In the genomic region with DNA sequence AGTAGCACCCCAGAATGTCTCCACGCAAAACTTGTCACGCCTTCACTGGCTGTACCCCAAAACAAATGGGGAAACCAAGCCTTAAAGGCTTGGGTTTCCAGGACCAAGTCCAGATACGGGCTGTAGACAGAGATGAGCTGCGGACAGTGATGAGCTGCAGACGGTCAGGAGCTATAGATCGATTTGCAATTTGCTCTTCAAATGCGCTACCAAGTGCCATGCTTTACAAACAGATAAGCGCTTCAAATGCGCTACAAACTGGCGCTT, we compare ENCODE assay signal across 8 cellular contexts. TPM values are rescaled to one million over a fixed set of nuclear protein-coding genes. Genes with fewer than 3 reads are reported as not detected.
A peak's percentile ranks its signal among the peaks of the same experiment; 100 is the strongest.
DNase-seq lines count a peak whose midpoint lies in the region; ATAC-seq and TF ChIP-seq lines count a peak whose summit lies in the region.

No MANE protein-coding gene starts in this region.

- no peak for ATAC-seq in RWPE2 (ENCODE audit: low read depth)

- intact Hi-C loops in esophagus squamous epithelium (cut with DNase I) = no loop called here

- no peaks in the 10 kb centered on the region for H3K9me3 ChIP-seq in RWPE2 (ENCODE audit: severe bottlenecking)
- H3K9me3 ChIP-seq in esophagus squamous epithelium = peaks cover 0 to 8% (median 0%) of the 10 kb centered on the region in 3 donors

- peaks cover 35% of the 10 kb centered on the region for H3K4me1 ChIP-seq in RWPE2 (ENCODE audit: insufficient read depth, poor library complexity, severe bottlenecking)
- H3K4me1 ChIP-seq in esophagus squamous epithelium = peaks cover 10 to 41% (median 12%) of the 10 kb centered on the region in 3 donors

- H3K27me3 Mint-ChIP-seq in progenitor cell of endocrine pancreas = no peaks in the 10 kb centered on the region

- H3K36me3 Mint-ChIP-seq in progenitor cell of endocrine pancreas (ENCODE audit: insufficient read depth) = no peaks in the 10 kb centered on the region

- H3K27ac ChIP-seq in RWPE2 (ENCODE audit: poor library complexity, severe bottlenecking) = peak overlapping the region; percentile 33
- H3K27ac ChIP-seq in esophagus squamous epithelium = no peak overlapping the region

- peak overlapping the region; percentile 90 for H3K4me3 Mint-ChIP-seq in progenitor cell of endocrine pancreas (ENCODE audit: low read depth)

- TF ChIP-seq CTCF in RWPE2 (IDR thresholded peaks at IDR 0.05; ENCODE audit: poor library complexity, severe bottlenecking) (no peak), esophagus squamous epithelium (IDR thresholded peaks at IDR 0.05) (no peak), progenitor cell of endocrine pancreas (IDR thresholded peaks at IDR 0.05; ENCODE audit: unreplicated experiment) (no peak)

- H3K27ac Mint-ChIP-seq in progenitor cell of endocrine pancreas = peak overlapping the region; percentile 96

- DNase-seq in DMS114 treated with DMSO at 0.1 percent for 48 hours (lab: John Stamatoyannopoulos, UW; ENCODE audit: unreplicated experiment) (peak; percentile 30), RWPE2 (ENCODE audit: low spot score) (no peak), esophagus squamous epithelium (lab: John Stamatoyannopoulos, UW) (no peak), progenitor cell of endocrine pancreas (ENCODE audit: low spot score, unreplicated experiment) (no peak), NCI-H82 treated with DMSO at 0.1 percent for 48 hours (lab: John Stamatoyannopoulos, UW; ENCODE audit: unreplicated experiment) (no peak), cerebellum (ENCODE audit: low spot score) (no peak), NCI-H2196 (lab: John Stamatoyannopoulos, UW; ENCODE audit: unreplicated experiment) (no peak), foreskin melanocyte (no peak)

- H3K9me3 Mint-ChIP-seq in progenitor cell of endocrine pancreas (ENCODE audit: low read depth) = no peaks in the 10 kb centered on the region

- WGBS in esophagus squamous epithelium, 2 donors = 63 to 73% methylated on average over 7 to 9 of the region's 10 CpGs

- H3K4me3 ChIP-seq in RWPE2 (ENCODE audit: severe bottlenecking) = peak overlapping the region; percentile 49
- peak overlapping the region in 3 of 4 donors; percentile 53 to 73 (median 59) for H3K4me3 ChIP-seq in esophagus squamous epithelium

- peaks cover 10% of the 10 kb centered on the region for H3K4me1 Mint-ChIP-seq in progenitor cell of endocrine pancreas (ENCODE audit: low read depth)

- H3K27me3 ChIP-seq in RWPE2 (ENCODE audit: insufficient read depth, poor library complexity, severe bottlenecking) = no peaks in the 10 kb centered on the region
- peaks cover 0 to 57% (median 7%) of the 10 kb centered on the region in 4 donors for H3K27me3 ChIP-seq in esophagus squamous epithelium

- TF ChIP-seq POLR2A in esophagus squamous epithelium (IDR thresholded peaks at IDR 0.05) = no peak

- H3K36me3 ChIP-seq in RWPE2 (ENCODE audit: low read depth) (no peaks in the 10 kb centered on the region; the same call in 1 of the 2 replicates), esophagus squamous epithelium (no peaks in the 10 kb centered on the region)

RNA-seq across cellular contexts. Expression of gene SGCE, which starts 0.7 kb away (rescaled TPM):
- total RNA-seq in esophagus squamous epithelium (10 to 100 TPM in 2 of 4 donors, 1 to 10 TPM in 1, under 1 TPM in 1; 0.38 to 44.8 (median 13.2) TPM), progenitor cell of endocrine pancreas (35.4 and 49.3 TPM in 2 replicates), cerebellum (118 TPM)
